In the genomic region with DNA sequence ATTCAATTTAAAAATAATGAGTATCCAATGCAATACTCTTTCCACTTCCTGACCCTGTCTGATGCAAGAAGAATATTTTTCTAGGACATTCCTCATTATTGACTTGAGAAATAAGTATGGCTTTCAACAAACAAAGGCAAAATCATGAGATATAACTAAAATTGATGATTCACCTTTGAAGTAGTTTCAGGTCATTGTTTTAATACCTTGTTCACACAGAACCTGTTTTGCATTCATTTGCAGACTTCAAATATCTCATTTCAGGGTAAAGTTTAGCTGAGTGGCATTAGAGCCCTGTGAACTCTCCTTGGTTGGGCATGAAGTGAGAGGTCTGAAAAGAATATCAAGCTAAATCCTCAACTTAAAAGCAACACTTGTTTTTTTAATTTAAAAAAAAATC, we compare ENCODE assay signal across 23 cellular contexts.
"Had no signal": no experiment of that assay in that cellular context is flagged by ENCODE, and none has a peak within 500 bp of the region (broad histone marks: within the 10 kb centered on the region; RNA-seq: fewer than 3 reads in every experiment).

No MANE protein-coding gene starts in this region.

- H3K27me3 ChIP-seq: dorsolateral prefrontal cortex, esophagus squamous epithelium, hepatocyte, ovary, right lobe of liver, spleen, testis, tibial nerve, upper lobe of right lung, vagina had no signal

- H2AFZ ChIP-seq: hepatocyte had no signal

- H3K9me3 ChIP-seq: esophagus squamous epithelium, mucosa of descending colon, ovary, right lobe of liver, spleen, testis, tibial nerve, upper lobe of right lung, vagina had no signal

- H3K4me1 ChIP-seq: right lobe of liver, testis, upper lobe of right lung had no signal

- H3K27ac ChIP-seq: dorsolateral prefrontal cortex, hepatocyte, ovary, right lobe of liver, testis, tibial nerve, upper lobe of right lung, vagina had no signal

- ATAC-seq: left lobe of liver; mucosa of descending colon; natural killer cell; right lobe of liver; stimulated activated memory B cell treated with anti-CD40 and anti-IgM and Interleukin-4, amounts not matched to agents 10 μg/mL and 1 μg/mL and 100 μg/mL, for 72 hours; stimulated activated naive CD8-positive, alpha-beta T cell treated with anti-CD3 and anti-CD28 coated beads, Interleukin-15, amount 100 ng/mL, for 72 hours; upper lobe of right lung had no signal

- H3K79me2 ChIP-seq: hepatocyte had no signal

- DNase-seq: cortex of kidney; dorsolateral prefrontal cortex; effector CD8-positive, alpha-beta T cell; esophagus squamous epithelium; foreskin fibroblast; head of caudate nucleus; kidney glomerular epithelial cell; mucosa of descending colon; natural killer cell; ovary; right lobe of liver; spleen; stimulated activated CD4-positive, alpha-beta T cell treated with anti-CD3 and anti-CD28 coated beads, Interleukin-15, amount 100 ng/mL, for 24 hours; stimulated activated CD4-positive, alpha-beta T cell treated with anti-CD3 and anti-CD28 coated beads, Interleukin-1b, Interleukin-23, amount 100 ng/mL, for 48 hours; stimulated activated CD4-positive, alpha-beta T cell treated with anti-CD3 and anti-CD28 coated beads, Interleukin-4, amount 100 ng/mL, for 24 hours; stimulated activated naive CD8-positive, alpha-beta T cell treated with anti-CD3 and anti-CD28 coated beads, Interleukin-15, amount 100 ng/mL, for 72 hours; testis; upper lobe of right lung had no signal

- H3K36me3 ChIP-seq: esophagus squamous epithelium, ovary, right lobe of liver, spleen, tibial nerve, upper lobe of right lung, vagina had no signal

- H3K4me2 ChIP-seq: hepatocyte had no signal

- H3K4me3 ChIP-seq: dorsolateral prefrontal cortex, esophagus squamous epithelium, hepatocyte, mucosa of descending colon, ovary, right lobe of liver, spleen, testis, tibial nerve, upper lobe of right lung, vagina had no signal
